20 cellular contexts compared by ENCODE assay signal in genomic region chr1:75305051-75305450, GRCh38.
"Had no signal": no experiment of that assay in that cellular context is flagged by ENCODE, and none has a peak within 500 bp of the region (broad histone marks: within the 10 kb centered on the region; RNA-seq: fewer than 3 reads in every experiment).

No MANE protein-coding gene starts in this region.

- H3K36me3 Mint-ChIP-seq: mesothelial cell of epicardium had no signal

- H3K4me1 Mint-ChIP-seq: mesothelial cell of epicardium had no signal

- ATAC-seq: esophagus mucosa, foreskin keratinocyte, gastroesophageal sphincter, heart right ventricle, left cardiac atrium, left lung, left ventricle myocardium superior, lower lobe of right lung, mucosa of descending colon had no signal

- H3K9me3 Mint-ChIP-seq: mesothelial cell of epicardium had no signal

- H3K36me3 ChIP-seq: gastroesophageal sphincter, heart right ventricle, left lung, lower lobe of right lung had no signal

- H3K4me1 ChIP-seq: foreskin keratinocyte, gastroesophageal sphincter, heart right ventricle, left lung, lower lobe of right lung had no signal

- H3K27ac Mint-ChIP-seq: mesothelial cell of epicardium had no signal

- H3K27me3 ChIP-seq: dorsolateral prefrontal cortex, foreskin keratinocyte, gastroesophageal sphincter, heart right ventricle, left lung had no signal

- H3K4me3 Mint-ChIP-seq: mesothelial cell of epicardium had no signal

- DNase-seq: dermis blood vessel endothelial cell; dorsolateral prefrontal cortex; effector CD4-positive, alpha-beta T cell; effector memory CD4-positive, alpha-beta T cell; erythroblast; foreskin keratinocyte; head of caudate nucleus; heart right ventricle; hippocampal formation; left cardiac atrium; left lung; left ventricle myocardium superior; lower lobe of right lung; mesenchymal stem cell; mucosa of descending colon had no signal

- H3K9me3 ChIP-seq: gastroesophageal sphincter, heart right ventricle, left lung, lower lobe of right lung, mucosa of descending colon had no signal

- H3K27ac ChIP-seq: coronary artery, dorsolateral prefrontal cortex, epithelial cell of prostate, foreskin keratinocyte, gastroesophageal sphincter, heart right ventricle, left lung, lower lobe of right lung had no signal

- H3K4me3 ChIP-seq: coronary artery, dorsolateral prefrontal cortex, gastroesophageal sphincter, heart right ventricle, left lung, lower lobe of right lung, mucosa of descending colon had no signal
